Comparison of ENCODE assay signal across 26 cellular contexts in the genomic region with DNA sequence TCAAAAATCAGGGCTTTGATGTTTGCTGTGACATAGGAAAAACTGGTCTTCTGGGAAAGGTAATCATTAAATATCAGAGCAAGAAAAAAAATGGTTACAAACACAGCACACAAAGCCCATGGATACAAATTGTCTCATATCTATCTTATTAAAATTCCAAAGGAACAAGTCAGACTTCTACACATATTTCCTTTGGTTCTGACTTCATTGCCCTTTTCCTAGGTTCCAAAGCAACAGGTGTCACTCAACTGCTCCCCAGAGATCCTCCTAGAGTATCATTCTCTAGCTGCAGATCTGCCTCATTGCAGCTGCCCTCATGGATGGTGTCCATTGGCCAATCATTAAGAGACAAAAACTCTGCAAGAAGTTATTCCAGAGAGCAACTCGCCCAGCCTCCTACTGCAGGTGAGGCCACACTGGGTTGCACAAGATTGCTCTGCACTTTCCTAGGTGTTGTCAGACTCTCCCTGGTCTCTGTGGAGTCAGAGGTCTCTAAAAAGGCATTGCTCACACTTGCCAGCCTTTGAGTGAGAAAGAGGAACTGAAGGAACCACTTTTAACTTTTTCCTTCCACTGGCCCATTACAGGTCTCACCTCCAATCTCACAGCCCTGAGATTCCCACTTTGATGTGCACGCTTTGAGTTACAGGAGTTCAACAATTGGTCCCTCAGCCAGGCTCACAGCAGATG. TPM values are rescaled to one million over a fixed set of nuclear protein-coding genes. Genes with fewer than 3 reads are reported as not detected.
DNase-seq lines count a peak whose midpoint lies in the region; ATAC-seq and TF ChIP-seq lines count a peak whose summit lies in the region.
"Had no signal": no experiment of that assay in that cellular context is flagged by ENCODE, and none has a peak within 500 bp of the region (broad histone marks: within the 10 kb centered on the region; RNA-seq: fewer than 3 reads in every experiment).

No MANE protein-coding gene starts in this region.

- no peak overlapping the region for H3K4me3 ChIP-seq in SK-N-SH (ENCODE audit: low read depth in 2 of 2, low read length in 1 of 2)

- peaks cover 13% of the 10 kb centered on the region for H3K27me3 Mint-ChIP-seq in chondrocyte (ENCODE audit: low read depth)

- TF ChIP-seq RAD21 in SK-N-SH (IDR thresholded peaks at IDR 0.05; ENCODE audit: low read length), result no peak

- H3K9me3 Mint-ChIP-seq in chondrocyte (ENCODE audit: low read depth), result peaks cover 4% of the 10 kb centered on the region
- H3K9me3 Mint-ChIP-seq: CD8-positive, alpha-beta T cell had no signal

- H3F3A ChIP-seq in SK-N-SH (replicated peaks; ENCODE audit: insufficient read depth), result no peaks in the 10 kb centered on the region

- peaks cover 3% of the 10 kb centered on the region for H3K4me1 Mint-ChIP-seq in chondrocyte (ENCODE audit: low read depth)

- POLR2A ChIA-PET in SK-N-SH (lab: Yijun Ruan, JAX), result no interaction called here

- CTCF ChIA-PET in SK-N-SH (lab: Yijun Ruan, JAX), result no interaction called here

- no peaks in the 10 kb centered on the region for H3K9me2 ChIP-seq in SK-N-SH

- H3K4me3 Mint-ChIP-seq in chondrocyte (ENCODE audit: unreplicated experiment), result no peak overlapping the region
- H3K4me3 Mint-ChIP-seq: CD8-positive, alpha-beta T cell had no signal

- no peak overlapping the region for H3K4me2 ChIP-seq in SK-N-SH

- no peak overlapping the region for H3K27ac Mint-ChIP-seq in chondrocyte (ENCODE audit: unreplicated experiment)
- H3K27ac Mint-ChIP-seq: CD8-positive, alpha-beta T cell had no signal

- H4K20me1 ChIP-seq in SK-N-SH (ENCODE audit: insufficient read depth), result no peaks in the 10 kb centered on the region

- H3K27ac ChIP-seq in SK-N-SH (ENCODE audit: low read depth in 2 of 2, low read length in 1 of 2), result no peak overlapping the region

- TF ChIP-seq CTCF in SK-N-SH (IDR thresholded peaks at IDR 0.05), result no peak
- no peak for TF ChIP-seq CTCF in chondrocyte (IDR thresholded peaks at IDR 0.05)

- no peak for TF ChIP-seq EP300 in SK-N-SH (IDR thresholded peaks at IDR 0.05; ENCODE audit: borderline replicate concordance in 1 of 2, low read depth in 1 of 2, low read length in 1 of 2)

- no peaks in the 10 kb centered on the region for H3K27me3 ChIP-seq in SK-N-SH (ENCODE audit: insufficient read depth)

- no peaks in the 10 kb centered on the region for H3K36me3 ChIP-seq in SK-N-SH (replicated peaks in 1 of 2; ENCODE audit: control insufficient read depth in 1 of 2, insufficient read depth in 2 of 2, low read length in 1 of 2)

- H3K9me3 ChIP-seq in SK-N-SH, result no peaks in the 10 kb centered on the region

- no peak overlapping the region for H3K9ac ChIP-seq in SK-N-SH

- H3K79me2 ChIP-seq in SK-N-SH (ENCODE audit: insufficient read depth), result no peaks in the 10 kb centered on the region

- no peak overlapping the region for H2AFZ ChIP-seq in SK-N-SH (ENCODE audit: low read depth)

- ATAC-seq in SK-N-SH treated with all-trans-retinoic acid at 6 μM for 48 hours, result peak; percentile 32
- ATAC-seq in GM21515 (IDR thresholded peaks at IDR 0.05; ENCODE audit: unreplicated experiment), result no peak

- peaks cover 6% of the 10 kb centered on the region for H3K36me3 Mint-ChIP-seq in chondrocyte (ENCODE audit: low read depth)

- DNase-seq in SK-N-SH (no peak), NCI-H69 (lab: John Stamatoyannopoulos, UW) (peak; percentile 6), myocyte (ENCODE audit: low read depth) (peak; percentile 63), chondrocyte (ENCODE audit: low spot score) (no peak)
- no peak for DNase-seq in stimulated activated CD4-positive, alpha-beta T cell treated with anti-CD3 and anti-CD28 coated beads, Interleukin-2, amount 100 ng/mL, for 48 hours
- DNase-seq: C1 segment of cervical spinal cord; Calu3; CD8-positive, alpha-beta T cell; DMS153; IMR-90; NCI-H1048; NCI-H1417 treated with DMSO at 0.1 percent for 48 hours; NCI-H187 treated with DMSO at 0.1 percent for 48 hours; NCI-H510A; NCI-H774; Right ventricle myocardium superior; SW 1271 had no signal

- H3K4me1 ChIP-seq in SK-N-SH (ENCODE audit: control insufficient read depth in 1 of 2, insufficient read depth in 2 of 2, low read depth in 1 of 2, low read length in 1 of 2), result no peaks in the 10 kb centered on the region

- WGBS in SK-N-SH (ENCODE audit: low lambda C conversion rate), result 78% methylated on average over 2 of the region's 2 CpGs

TF ChIP-seq in SK-N-SH treated with all-trans-retinoic acid at 6 μM for 48 hours, 23 proteins besides CTCF, POLR2A, EP300 and RAD21 (continues in another document):
- TF ChIP-seq BACH2 (CRISPR knock-in tag; IDR thresholded peaks at IDR 0.05; ENCODE audit: borderline replicate concordance) (no peak), CSDC2 (CRISPR knock-in tag; IDR thresholded peaks at IDR 0.05) (no peak), ZFP3 (CRISPR knock-in tag; IDR thresholded peaks at IDR 0.05) (no peak), ZNF70 (CRISPR knock-in tag; IDR thresholded peaks at IDR 0.05) (no peak)
- TF ChIP-seq, protein P1, sequence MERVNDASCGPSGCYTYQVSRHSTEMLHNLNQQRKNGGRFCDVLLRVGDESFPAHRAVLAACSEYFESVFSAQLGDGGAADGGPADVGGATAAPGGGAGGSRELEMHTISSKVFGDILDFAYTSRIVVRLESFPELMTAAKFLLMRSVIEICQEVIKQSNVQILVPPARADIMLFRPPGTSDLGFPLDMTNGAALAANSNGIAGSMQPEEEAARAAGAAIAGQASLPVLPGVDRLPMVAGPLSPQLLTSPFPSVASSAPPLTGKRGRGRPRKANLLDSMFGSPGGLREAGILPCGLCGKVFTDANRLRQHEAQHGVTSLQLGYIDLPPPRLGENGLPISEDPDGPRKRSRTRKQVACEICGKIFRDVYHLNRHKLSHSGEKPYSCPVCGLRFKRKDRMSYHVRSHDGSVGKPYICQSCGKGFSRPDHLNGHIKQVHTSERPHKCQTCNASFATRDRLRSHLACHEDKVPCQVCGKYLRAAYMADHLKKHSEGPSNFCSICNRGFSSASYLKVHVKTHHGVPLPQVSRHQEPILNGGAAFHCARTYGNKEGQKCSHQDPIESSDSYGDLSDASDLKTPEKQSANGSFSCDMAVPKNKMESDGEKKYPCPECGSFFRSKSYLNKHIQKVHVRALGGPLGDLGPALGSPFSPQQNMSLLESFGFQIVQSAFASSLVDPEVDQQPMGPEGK (CRISPR knock-in tag; IDR thresholded peaks at IDR 0.05; ENCODE audit: borderline replicate concordance), result no peak
- TF ChIP-seq, protein P2, sequence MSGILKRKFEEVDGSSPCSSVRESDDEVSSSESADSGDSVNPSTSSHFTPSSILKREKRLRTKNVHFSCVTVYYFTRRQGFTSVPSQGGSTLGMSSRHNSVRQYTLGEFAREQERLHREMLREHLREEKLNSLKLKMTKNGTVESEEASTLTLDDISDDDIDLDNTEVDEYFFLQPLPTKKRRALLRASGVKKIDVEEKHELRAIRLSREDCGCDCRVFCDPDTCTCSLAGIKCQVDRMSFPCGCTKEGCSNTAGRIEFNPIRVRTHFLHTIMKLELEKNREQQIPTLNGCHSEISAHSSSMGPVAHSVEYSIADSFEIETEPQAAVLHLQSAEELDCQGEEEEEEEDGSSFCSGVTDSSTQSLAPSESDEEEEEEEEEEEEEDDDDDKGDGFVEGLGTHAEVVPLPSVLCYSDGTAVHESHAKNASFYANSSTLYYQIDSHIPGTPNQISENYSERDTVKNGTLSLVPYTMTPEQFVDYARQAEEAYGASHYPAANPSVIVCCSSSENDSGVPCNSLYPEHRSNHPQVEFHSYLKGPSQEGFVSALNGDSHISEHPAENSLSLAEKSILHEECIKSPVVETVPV (CRISPR knock-in tag; IDR thresholded peaks at IDR 0.05), result no peak

TF ChIP-seq in SK-N-SH, 30 proteins besides CTCF, POLR2A, EP300 and RAD21 (continues in another document):
- TF ChIP-seq POLR2AphosphoS5 (IDR thresholded peaks at IDR 0.05; ENCODE audit: low read depth, low read length) (no peak), GABPA (IDR thresholded peaks at IDR 0.05; ENCODE audit: low read depth) (no peak), MEF2A (IDR thresholded peaks at IDR 0.05; ENCODE audit: borderline replicate concordance, low read depth) (no peak), RFX5 (IDR thresholded peaks at IDR 0.05; ENCODE audit: low read length) (no peak), FOXJ3 (CRISPR knock-in tag; IDR thresholded peaks at IDR 0.05) (no peak), NFIC (IDR thresholded peaks at IDR 0.05; ENCODE audit: borderline replicate concordance) (no peak), MXI1 (IDR thresholded peaks at IDR 0.05; ENCODE audit: low read depth, low read length) (no peak), SIN3A (IDR thresholded peaks at IDR 0.05; ENCODE audit: borderline replicate concordance, low read depth, low read length) (no peak)
- TF ChIP-seq, protein P3, sequence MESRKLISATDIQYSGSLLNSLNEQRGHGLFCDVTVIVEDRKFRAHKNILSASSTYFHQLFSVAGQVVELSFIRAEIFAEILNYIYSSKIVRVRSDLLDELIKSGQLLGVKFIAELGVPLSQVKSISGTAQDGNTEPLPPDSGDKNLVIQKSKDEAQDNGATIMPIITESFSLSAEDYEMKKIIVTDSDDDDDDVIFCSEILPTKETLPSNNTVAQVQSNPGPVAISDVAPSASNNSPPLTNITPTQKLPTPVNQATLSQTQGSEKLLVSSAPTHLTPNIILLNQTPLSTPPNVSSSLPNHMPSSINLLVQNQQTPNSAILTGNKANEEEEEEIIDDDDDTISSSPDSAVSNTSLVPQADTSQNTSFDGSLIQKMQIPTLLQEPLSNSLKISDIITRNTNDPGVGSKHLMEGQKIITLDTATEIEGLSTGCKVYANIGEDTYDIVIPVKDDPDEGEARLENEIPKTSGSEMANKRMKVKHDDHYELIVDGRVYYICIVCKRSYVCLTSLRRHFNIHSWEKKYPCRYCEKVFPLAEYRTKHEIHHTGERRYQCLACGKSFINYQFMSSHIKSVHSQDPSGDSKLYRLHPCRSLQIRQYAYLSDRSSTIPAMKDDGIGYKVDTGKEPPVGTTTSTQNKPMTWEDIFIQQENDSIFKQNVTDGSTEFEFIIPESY (IDR thresholded peaks at IDR 0.05; ENCODE audit: borderline replicate concordance, low read depth), result no peak

RNA-seq across cellular contexts. Expression of a gene that starts 5.7 kb away (rescaled TPM):
- polyA plus RNA-seq in SK-N-SH (2012; rRNA removed), result 0.21 and 0.41 TPM in 2 replicates
- polyA plus RNA-seq in SK-N-SH (2012; cell fraction: cytosol; rRNA removed), result 0.10 and 0.12 TPM in 2 replicates
- polyA plus RNA-seq in SK-N-SH (2012; cell fraction: nucleus; rRNA removed), result 2.4 and 2.6 TPM in 2 replicates
- total RNA-seq in myocyte (0.21 and 0.26 TPM in 2 replicates), chondrocyte (not detected in 3 replicates)
- polyA plus RNA-seq in myocyte (2012), result 0.21 TPM
- total RNA-seq: A172, G401, IMR-90, M059J, RPMI7951, SK-MEL-5 had no signal

RNA-seq across cellular contexts. Expression of a gene that starts 46.3 kb away (rescaled TPM):
- polyA plus RNA-seq in SK-N-SH (2012; rRNA removed), result not detected in 2 replicates
- not detected in 2 replicates for polyA plus RNA-seq in SK-N-SH (2012; cell fraction: cytosol; rRNA removed)
- polyA plus RNA-seq in SK-N-SH (2012; cell fraction: nucleus; rRNA removed), result 0.22 TPM in 1 of 2 replicates, not detected in the other
- 0.88 TPM in 1 of 2 replicates, not detected in the other for total RNA-seq in myocyte
- polyA plus RNA-seq in myocyte (2012), result not detected
- total RNA-seq in chondrocyte, result not detected in 3 replicates
- total RNA-seq: A172; Calu3; CD8-positive, alpha-beta T cell; G401; H1; IMR-90; M059J; Right ventricle myocardium superior; RPMI7951; SK-MEL-5 had no signal
- polyA plus RNA-seq: AG04450, H1, IMR-90 had no signal

Comparison
In these comparisons a context has a peak if more than half of its experiments do, and no peak if none do; other contexts are left out.
1. DNase-seq: peak in NCI-H69 (single experiment) and myocyte (single experiment); none in SK-N-SH (single experiment), chondrocyte (single experiment) and stimulated activated CD4-positive, alpha-beta T cell treated with anti-CD3 and anti-CD28 coated beads, Interleukin-2, amount 100 ng/mL, for 48 hours (0 of 2).